ENCODE assay signal across 10 cellular contexts in genomic region chr1:228415853-228416216, GRCh38. TPM values are rescaled to one million over a fixed set of nuclear protein-coding genes. Genes with fewer than 3 reads are reported as not detected.
DNase-seq lines count a peak whose midpoint lies in the region; ATAC-seq and TF ChIP-seq lines count a peak whose summit lies in the region.
"Had no signal": no experiment of that assay in that cellular context is flagged by ENCODE, and none has a peak within 500 bp of the region (broad histone marks: within the 10 kb centered on the region; RNA-seq: fewer than 3 reads in every experiment).

No MANE protein-coding gene starts in this region.

- peak overlapping the region; percentile 86 for H3K4me2 ChIP-seq in mesenchymal stem cell (ENCODE audit: low read length, poor library complexity, severe bottlenecking)

- H2BK120ac ChIP-seq in mesenchymal stem cell (ENCODE audit: low read depth, low read length), result peak overlapping the region; percentile 73

- no peak overlapping the region for H2BK5ac ChIP-seq in mesenchymal stem cell (ENCODE audit: low read depth, low read length, poor library complexity, severe bottlenecking)

- WGBS in mesenchymal stem cell, result 28% methylated on average over 23 of the region's 23 CpGs

- no peaks in the 10 kb centered on the region for H3K9me3 Mint-ChIP-seq in activated T-cell treated with anti-CD3 and anti-CD28 coated beads, Interleukin-2, amount 50 U/mL, for 24 hours
- H3K9me3 Mint-ChIP-seq in type B pancreatic cell, result no peaks in the 10 kb centered on the region

- peak overlapping the region; percentile 79 for H3K27ac ChIP-seq in caudate nucleus (ENCODE audit: low read depth, low read length)
- no peak overlapping the region for H3K27ac ChIP-seq in mesenchymal stem cell (ENCODE audit: low read length, poor library complexity, severe bottlenecking)
- H3K27ac ChIP-seq: thyroid gland had no signal

- H3K79me1 ChIP-seq in mesenchymal stem cell (replicated peaks; ENCODE audit: low read length, poor library complexity, severe bottlenecking), result peaks cover under 1% of the 10 kb centered on the region

- DNase-seq in activated T-cell treated with anti-CD3 and anti-CD28 coated beads, Interleukin-2, amount 50 U/mL, for 24 hours, result no peak
- no peak for DNase-seq in activated T-cell treated with anti-CD3 and anti-CD28 coated beads, Interleukin-2, amount 50 U/mL, for 1 hour
- DNase-seq in caudate nucleus (lab: John Stamatoyannopoulos, UW), result peak in 19 of 61 donors; percentile 8 to 73 (median 34)
- no peak for DNase-seq in mesenchymal stem cell
- no peak for DNase-seq in type B pancreatic cell (ENCODE audit: extremely low spot score, unreplicated experiment)
- DNase-seq in activated CD4-positive, alpha-beta T cell treated with anti-CD3 and anti-CD28 coated beads for 4 hours, result no peak
- DNase-seq: NCI-H1694 treated with DMSO at 0.1 percent for 48 hours had no signal

- peaks cover 10% of the 10 kb centered on the region for H3K27me3 Mint-ChIP-seq in activated T-cell treated with anti-CD3 and anti-CD28 coated beads, Interleukin-2, amount 50 U/mL, for 24 hours
- H3K27me3 Mint-ChIP-seq in type B pancreatic cell, result peaks cover 7% of the 10 kb centered on the region

- no peak overlapping the region for H2AFZ ChIP-seq in mesenchymal stem cell (ENCODE audit: low read depth, low read length)

- no peak overlapping the region for H2AK5ac ChIP-seq in mesenchymal stem cell (ENCODE audit: low read length, severe bottlenecking)

- no peak overlapping the region for H2BK15ac ChIP-seq in mesenchymal stem cell (ENCODE audit: low read depth, poor library complexity, severe bottlenecking)

- H3K27me3 ChIP-seq in mesenchymal stem cell (ENCODE audit: control insufficient read depth in 1 of 2, insufficient read depth in 1 of 2, low read length in 2 of 2), result peaks cover 29 to 42% of the 10 kb centered on the region in 2 experiments
- H3K27me3 ChIP-seq: thyroid gland had no signal

- peak overlapping the region; percentile 75 for H3K4me3 Mint-ChIP-seq in activated T-cell treated with anti-CD3 and anti-CD28 coated beads, Interleukin-2, amount 50 U/mL, for 24 hours
- H3K4me3 Mint-ChIP-seq in type B pancreatic cell, result peak overlapping the region; percentile 85

- H3K27ac Mint-ChIP-seq in activated T-cell treated with anti-CD3 and anti-CD28 coated beads, Interleukin-2, amount 50 U/mL, for 24 hours, result peak overlapping the region; percentile 70
- H3K27ac Mint-ChIP-seq in type B pancreatic cell, result peak overlapping the region; percentile 88

- H3K36me3 ChIP-seq in mesenchymal stem cell (ENCODE audit: control insufficient read depth in 1 of 2, insufficient read depth in 2 of 2, low read depth in 1 of 2, low read length in 2 of 2), result peaks cover 6 to 29% of the 10 kb centered on the region in 2 experiments
- H3K36me3 ChIP-seq: thyroid gland had no signal

- ATAC-seq in HG02763 (IDR thresholded peaks at IDR 0.05; ENCODE audit: unreplicated experiment), result no peak
- no peak for ATAC-seq in HG02798 (IDR thresholded peaks at IDR 0.05; ENCODE audit: poor library complexity, unreplicated experiment)

- H3K4me1 Mint-ChIP-seq in activated T-cell treated with anti-CD3 and anti-CD28 coated beads, Interleukin-2, amount 50 U/mL, for 24 hours (ENCODE audit: low read depth), result peaks cover 19% of the 10 kb centered on the region
- H3K4me1 Mint-ChIP-seq in type B pancreatic cell (ENCODE audit: unreplicated experiment), result peaks cover 13% of the 10 kb centered on the region

- peak overlapping the region in 1 of 2 experiments; percentile 55 for H3K4ac ChIP-seq in mesenchymal stem cell (ENCODE audit: low read depth in 1 of 2, low read length in 2 of 2)

- H2BK12ac ChIP-seq in mesenchymal stem cell (ENCODE audit: low read length in 2 of 2), result peak overlapping the region in 1 of 2 experiments; percentile 40

- TF ChIP-seq CTCF in type B pancreatic cell (conservative IDR thresholded peaks at IDR 0.05), result no peak

- peak overlapping the region; percentile 76 for H4K8ac ChIP-seq in mesenchymal stem cell (ENCODE audit: low read length)

- H3K9ac ChIP-seq in mesenchymal stem cell (ENCODE audit: low read length), result peak overlapping the region; percentile 38

- no peaks in the 10 kb centered on the region for H3K9me3 ChIP-seq in mesenchymal stem cell (ENCODE audit: control insufficient read depth, low read length)
- H3K9me3 ChIP-seq: thyroid gland had no signal

- peaks cover 22% of the 10 kb centered on the region for H3K4me1 ChIP-seq in mesenchymal stem cell (ENCODE audit: control insufficient read depth, insufficient read depth, low read depth, low read length)

- peak overlapping the region; percentile 54 to 68 for H3K4me3 ChIP-seq in mesenchymal stem cell (ENCODE audit: insufficient read depth in 1 of 2, low read depth in 1 of 2, low read length in 2 of 2)

- peak overlapping the region in 1 of 2 experiments; percentile 48 for H3K23ac ChIP-seq in mesenchymal stem cell (ENCODE audit: low read length in 2 of 2)

- H3K18ac ChIP-seq in mesenchymal stem cell (ENCODE audit: low read depth in 1 of 2, low read length in 2 of 2), result peak overlapping the region; percentile 81 to 85

- peak overlapping the region in 1 of 2 experiments; percentile 78 for H3K14ac ChIP-seq in mesenchymal stem cell (ENCODE audit: low read length in 2 of 2)

- H3K36me3 Mint-ChIP-seq in activated T-cell treated with anti-CD3 and anti-CD28 coated beads, Interleukin-2, amount 50 U/mL, for 24 hours (ENCODE audit: low read depth), result no peaks in the 10 kb centered on the region
- no peaks in the 10 kb centered on the region for H3K36me3 Mint-ChIP-seq in type B pancreatic cell

- H4K91ac ChIP-seq in mesenchymal stem cell (ENCODE audit: low read length), result peak overlapping the region; percentile 34

RNA-seq across cellular contexts. Expression of gene TRIM17, which starts 0.8 kb away (rescaled TPM):
- 1.9 TPM for polyA plus RNA-seq in mesenchymal stem cell (2013, experiment 1 of 2)
- 1.7 TPM for polyA plus RNA-seq in mesenchymal stem cell (2013, experiment 2 of 2)
- total RNA-seq in type B pancreatic cell (ENCODE audit: low replicate concordance), result 7.8 and 9.4 TPM in 2 replicates

RNA-seq across cellular contexts. Expression of gene TRIM11, which starts 9.2 kb away (rescaled TPM):
- 16.3 TPM for polyA plus RNA-seq in mesenchymal stem cell (2013, experiment 1 of 2)
- polyA plus RNA-seq in mesenchymal stem cell (2013, experiment 2 of 2), result 15.1 TPM
- 33.6 and 38.0 TPM in 2 replicates for total RNA-seq in type B pancreatic cell (ENCODE audit: low replicate concordance)
